In genomic region chr2:219633276-219634065, GRCh38 we compare ENCODE assay signal across 28 cellular contexts. TPM values are rescaled to one million over a fixed set of nuclear protein-coding genes. Genes with fewer than 3 reads are reported as not detected.
A peak's percentile ranks its signal among the peaks of the same experiment; 100 is the strongest.
DNase-seq lines count a peak whose midpoint lies in the region; ATAC-seq, FAIRE-seq and TF ChIP-seq lines count a peak whose summit lies in the region.
"Had no signal": no experiment of that assay in that cellular context is flagged by ENCODE, and none has a peak within 500 bp of the region (broad histone marks: within the 10 kb centered on the region; RNA-seq: fewer than 3 reads in every experiment).

No MANE protein-coding gene starts in this region.

- no peaks in the 10 kb centered on the region; the same call in none of the 2 replicates for H3K36me3 ChIP-seq in H7 (replicated peaks; ENCODE audit: control insufficient read depth, insufficient read depth, low read length)
- H3K36me3 ChIP-seq: lower lobe of right lung, thoracic aorta had no signal

- DNase-seq in activated CD8-positive, alpha-beta memory T cell treated with anti-CD3 and anti-CD28 coated beads for 24 hours: peak; percentile 32
- no peak for DNase-seq in activated CD8-positive, alpha-beta memory T cell treated with anti-CD3 and anti-CD28 coated beads, Interleukin-2, amount 50 U/mL, for 4 hours
- DNase-seq in H7: peak; percentile 29
- DNase-seq in endothelial cell (ENCODE audit: low spot score): peak; percentile 2
- peak; percentile 42 for DNase-seq in sciatic nerve (ENCODE audit: low spot score)
- DNase-seq in NCI-H510A treated with DMSO at 0.1 percent for 48 hours (lab: John Stamatoyannopoulos, UW): no peak
- DNase-seq in HTR-8/SVneo (ENCODE audit: insufficient read length, low spot score): no peak
- DNase-seq: activated CD4-positive, alpha-beta T cell treated with anti-CD3 and anti-CD28 coated beads for 1 hour; CD4-positive, alpha-beta memory T cell; DMS53; foreskin fibroblast; HFFc6; KBM-7; lower lobe of right lung; MM.1S; NCI-H1930; NCI-H524; small intestine; stimulated activated CD4-positive, alpha-beta T cell treated with anti-CD3 and anti-CD28 coated beads, Interleukin-2, amount 100 ng/mL, for 24 hours; stimulated activated naive B cell treated with anti-CD40 and anti-IgM and Interleukin-4, amounts not matched to agents 10 μg/mL and 1 μg/mL and 100 μg/mL, for 72 hours had no signal

- H3K4me1 Mint-ChIP-seq in endothelial cell (ENCODE audit: unreplicated experiment): peaks cover 6% of the 10 kb centered on the region
- H3K4me1 Mint-ChIP-seq: activated T-helper 17 cell treated with anti-CD3 and anti-CD28 coated beads, Interleukin-2, amount 50 U/mL, for 72 hours; CD4-positive, alpha-beta memory T cell; neural crest cell had no signal

- peak overlapping the region; percentile 48 for H3K27ac Mint-ChIP-seq in endothelial cell (ENCODE audit: unreplicated experiment)
- H3K27ac Mint-ChIP-seq: activated naive CD8-positive, alpha-beta T cell; activated T-helper 17 cell treated with anti-CD3 and anti-CD28 coated beads, Interleukin-2, amount 50 U/mL, for 72 hours; CD4-positive, alpha-beta memory T cell; HFFc6; stimulated activated naive B cell treated with anti-CD40 and anti-IgM and Interleukin-4, amounts not matched to agents 10 μg/mL and 1 μg/mL and 100 μg/mL, for 72 hours had no signal

- no peaks in the 10 kb centered on the region for H3K27me3 ChIP-seq in H7 (ENCODE audit: control insufficient read depth, insufficient read depth, low read length)
- H3K27me3 ChIP-seq: hepatocyte had no signal

- H3K9me3 Mint-ChIP-seq in endothelial cell (ENCODE audit: unreplicated experiment): no peaks in the 10 kb centered on the region
- H3K9me3 Mint-ChIP-seq: activated T-helper 17 cell treated with anti-CD3 and anti-CD28 coated beads, Interleukin-2, amount 50 U/mL, for 72 hours; CD4-positive, alpha-beta memory T cell; HFFc6; neural crest cell; stimulated activated naive B cell treated with anti-CD40 and anti-IgM and Interleukin-4, amounts not matched to agents 10 μg/mL and 1 μg/mL and 100 μg/mL, for 72 hours had no signal

- ATAC-seq in sciatic nerve: no peak
- ATAC-seq: activated T-helper 17 cell treated with anti-CD3 and anti-CD28 coated beads, Interleukin-2, amount 50 U/mL, for 72 hours; GM12878; lower lobe of right lung; stimulated activated naive B cell treated with anti-CD40 and anti-IgM and Interleukin-4, amounts not matched to agents 10 μg/mL and 1 μg/mL and 100 μg/mL, for 72 hours had no signal

- peaks cover 7% of the 10 kb centered on the region for H3K36me3 Mint-ChIP-seq in endothelial cell (ENCODE audit: low read depth, unreplicated experiment)
- H3K36me3 Mint-ChIP-seq: activated naive CD8-positive, alpha-beta T cell; CD4-positive, alpha-beta memory T cell; stimulated activated naive B cell treated with anti-CD40 and anti-IgM and Interleukin-4, amounts not matched to agents 10 μg/mL and 1 μg/mL and 100 μg/mL, for 72 hours had no signal

- FAIRE-seq in HTR-8/SVneo (lab: Jason Lieb, UNC): no peak
- FAIRE-seq: GM12878, GM19239, small intestine had no signal

- H3K27me3 Mint-ChIP-seq in endothelial cell (ENCODE audit: unreplicated experiment): peaks cover 16% of the 10 kb centered on the region

- no peak overlapping the region for H3K4me3 ChIP-seq in H7 (ENCODE audit: insufficient read depth, low read depth, low read length)
- H3K4me3 ChIP-seq: GM12878, hepatocyte, lower lobe of right lung, SK-N-MC, thoracic aorta had no signal

- intact Hi-C loops in sciatic nerve (cut with DNase I): no loop called here

- H3K4me3 Mint-ChIP-seq in endothelial cell (ENCODE audit: unreplicated experiment): no peak overlapping the region
- H3K4me3 Mint-ChIP-seq: activated naive CD8-positive, alpha-beta T cell; activated T-helper 17 cell treated with anti-CD3 and anti-CD28 coated beads, Interleukin-2, amount 50 U/mL, for 72 hours; HFFc6; stimulated activated naive B cell treated with anti-CD40 and anti-IgM and Interleukin-4, amounts not matched to agents 10 μg/mL and 1 μg/mL and 100 μg/mL, for 72 hours had no signal

- TF ChIP-seq CTCF in endothelial cell (IDR thresholded peaks at IDR 0.05; ENCODE audit: unreplicated experiment): no peak

RNA-seq across cellular contexts. Expression of gene SLC4A3, which starts 6.0 kb away (rescaled TPM):
- total RNA-seq in H7 (2014; rRNA removed; shearing (Covaris generic)): 6.9 and 8.2 TPM in 2 replicates
- 2.1 TPM for total RNA-seq in endothelial cell (ENCODE audit: unreplicated experiment)
- 6.7 TPM for total RNA-seq in sciatic nerve
- total RNA-seq: activated T-helper 17 cell treated with anti-CD3 and anti-CD28 coated beads, Interleukin-2, amount 50 U/mL, for 72 hours; CD4-positive, alpha-beta memory T cell; GM12878 had no signal

RNA-seq across cellular contexts. Expression of gene STK11IP, which starts 35.8 kb away (rescaled TPM):
- total RNA-seq in H7 (2014; rRNA removed; shearing (Covaris generic)): 26.6 and 37.2 TPM in 2 replicates
- total RNA-seq in endothelial cell (ENCODE audit: unreplicated experiment): 23.8 TPM
- total RNA-seq in sciatic nerve: 58.5 TPM

Comparison
In these comparisons a context has a peak if more than half of its experiments do, and no peak if none do; other contexts are left out.
1. DNase-seq: peak in activated CD8-positive, alpha-beta memory T cell treated with anti-CD3 and anti-CD28 coated beads for 24 hours (single experiment), H7 (single experiment), endothelial cell (single experiment) and sciatic nerve (single experiment); none in activated CD8-positive, alpha-beta memory T cell treated with anti-CD3 and anti-CD28 coated beads, Interleukin-2, amount 50 U/mL, for 4 hours (single experiment), NCI-H510A treated with DMSO at 0.1 percent for 48 hours (single experiment) and HTR-8/SVneo (single experiment).